ENCODE assay signal across 2 cellular contexts in the genomic region with DNA sequence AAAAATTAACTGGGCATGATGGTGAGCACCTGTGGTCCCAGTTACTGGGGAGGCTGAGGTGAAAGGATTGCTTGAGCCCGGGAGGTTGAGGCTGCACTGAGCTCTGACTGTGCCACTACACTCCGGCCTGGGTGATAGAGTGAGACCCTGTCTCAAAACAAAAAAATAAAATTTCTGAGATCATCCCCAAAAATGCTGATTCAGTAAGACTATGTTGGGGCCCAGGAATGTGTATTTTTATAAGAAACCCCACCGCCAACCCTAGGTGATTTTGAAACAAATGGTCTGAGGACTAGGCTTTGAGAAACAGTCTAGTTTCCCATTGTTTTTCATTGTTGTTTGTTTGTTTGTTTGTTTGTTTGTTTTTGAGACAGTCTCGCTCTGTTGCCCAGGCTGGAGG.
TF ChIP-seq lines count a peak whose summit lies in the region.

No MANE protein-coding gene starts in this region.

TF ChIP-seq in H1, 55 proteins besides CTCF, POLR2A, EP300 and RAD21:
- TF ChIP-seq MAFK (IDR thresholded peaks at IDR 0.05; ENCODE audit: low read depth, low read length) (0 out of 2 replicates have a peak, but pooled peaks have one; percentile 30), SRF (IDR thresholded peaks at IDR 0.05; ENCODE audit: low read depth, low read length) (no peak)

TF ChIP-seq in SK-N-SH treated with all-trans-retinoic acid at 6 μM for 48 hours, 23 proteins besides CTCF, POLR2A, EP300 and RAD21:
- TF ChIP-seq, protein P1, sequence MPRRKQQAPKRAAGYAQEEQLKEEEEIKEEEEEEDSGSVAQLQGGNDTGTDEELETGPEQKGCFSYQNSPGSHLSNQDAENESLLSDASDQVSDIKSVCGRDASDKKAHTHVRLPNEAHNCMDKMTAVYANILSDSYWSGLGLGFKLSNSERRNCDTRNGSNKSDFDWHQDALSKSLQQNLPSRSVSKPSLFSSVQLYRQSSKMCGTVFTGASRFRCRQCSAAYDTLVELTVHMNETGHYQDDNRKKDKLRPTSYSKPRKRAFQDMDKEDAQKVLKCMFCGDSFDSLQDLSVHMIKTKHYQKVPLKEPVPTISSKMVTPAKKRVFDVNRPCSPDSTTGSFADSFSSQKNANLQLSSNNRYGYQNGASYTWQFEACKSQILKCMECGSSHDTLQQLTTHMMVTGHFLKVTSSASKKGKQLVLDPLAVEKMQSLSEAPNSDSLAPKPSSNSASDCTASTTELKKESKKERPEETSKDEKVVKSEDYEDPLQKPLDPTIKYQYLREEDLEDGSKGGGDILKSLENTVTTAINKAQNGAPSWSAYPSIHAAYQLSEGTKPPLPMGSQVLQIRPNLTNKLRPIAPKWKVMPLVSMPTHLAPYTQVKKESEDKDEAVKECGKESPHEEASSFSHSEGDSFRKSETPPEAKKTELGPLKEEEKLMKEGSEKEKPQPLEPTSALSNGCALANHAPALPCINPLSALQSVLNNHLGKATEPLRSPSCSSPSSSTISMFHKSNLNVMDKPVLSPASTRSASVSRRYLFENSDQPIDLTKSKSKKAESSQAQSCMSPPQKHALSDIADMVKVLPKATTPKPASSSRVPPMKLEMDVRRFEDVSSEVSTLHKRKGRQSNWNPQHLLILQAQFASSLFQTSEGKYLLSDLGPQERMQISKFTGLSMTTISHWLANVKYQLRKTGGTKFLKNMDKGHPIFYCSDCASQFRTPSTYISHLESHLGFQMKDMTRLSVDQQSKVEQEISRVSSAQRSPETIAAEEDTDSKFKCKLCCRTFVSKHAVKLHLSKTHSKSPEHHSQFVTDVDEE (CRISPR knock-in tag; IDR thresholded peaks at IDR 0.05), result no peak
- TF ChIP-seq ESRRG (CRISPR knock-in tag; IDR thresholded peaks at IDR 0.05) (no peak), RARB (CRISPR knock-in tag; IDR thresholded peaks at IDR 0.05) (no peak), ZC3H10 (CRISPR knock-in tag; IDR thresholded peaks at IDR 0.05) (no peak), ISL1 (CRISPR knock-in tag; IDR thresholded peaks at IDR 0.05) (no peak), ZFP30 (CRISPR knock-in tag; IDR thresholded peaks at IDR 0.05) (no peak), ZNF565 (CRISPR knock-in tag; conservative IDR thresholded peaks at IDR 0.05; ENCODE audit: low read depth) (no peak), BACH2 (CRISPR knock-in tag; IDR thresholded peaks at IDR 0.05; ENCODE audit: borderline replicate concordance) (no peak), TOX (CRISPR knock-in tag; IDR thresholded peaks at IDR 0.05; ENCODE audit: borderline replicate concordance) (no peak), PPARA (CRISPR knock-in tag; IDR thresholded peaks at IDR 0.05; ENCODE audit: borderline replicate concordance) (no peak)
- TF ChIP-seq, protein P2, sequence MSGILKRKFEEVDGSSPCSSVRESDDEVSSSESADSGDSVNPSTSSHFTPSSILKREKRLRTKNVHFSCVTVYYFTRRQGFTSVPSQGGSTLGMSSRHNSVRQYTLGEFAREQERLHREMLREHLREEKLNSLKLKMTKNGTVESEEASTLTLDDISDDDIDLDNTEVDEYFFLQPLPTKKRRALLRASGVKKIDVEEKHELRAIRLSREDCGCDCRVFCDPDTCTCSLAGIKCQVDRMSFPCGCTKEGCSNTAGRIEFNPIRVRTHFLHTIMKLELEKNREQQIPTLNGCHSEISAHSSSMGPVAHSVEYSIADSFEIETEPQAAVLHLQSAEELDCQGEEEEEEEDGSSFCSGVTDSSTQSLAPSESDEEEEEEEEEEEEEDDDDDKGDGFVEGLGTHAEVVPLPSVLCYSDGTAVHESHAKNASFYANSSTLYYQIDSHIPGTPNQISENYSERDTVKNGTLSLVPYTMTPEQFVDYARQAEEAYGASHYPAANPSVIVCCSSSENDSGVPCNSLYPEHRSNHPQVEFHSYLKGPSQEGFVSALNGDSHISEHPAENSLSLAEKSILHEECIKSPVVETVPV (CRISPR knock-in tag; IDR thresholded peaks at IDR 0.05), result no peak
- TF ChIP-seq, protein P3, sequence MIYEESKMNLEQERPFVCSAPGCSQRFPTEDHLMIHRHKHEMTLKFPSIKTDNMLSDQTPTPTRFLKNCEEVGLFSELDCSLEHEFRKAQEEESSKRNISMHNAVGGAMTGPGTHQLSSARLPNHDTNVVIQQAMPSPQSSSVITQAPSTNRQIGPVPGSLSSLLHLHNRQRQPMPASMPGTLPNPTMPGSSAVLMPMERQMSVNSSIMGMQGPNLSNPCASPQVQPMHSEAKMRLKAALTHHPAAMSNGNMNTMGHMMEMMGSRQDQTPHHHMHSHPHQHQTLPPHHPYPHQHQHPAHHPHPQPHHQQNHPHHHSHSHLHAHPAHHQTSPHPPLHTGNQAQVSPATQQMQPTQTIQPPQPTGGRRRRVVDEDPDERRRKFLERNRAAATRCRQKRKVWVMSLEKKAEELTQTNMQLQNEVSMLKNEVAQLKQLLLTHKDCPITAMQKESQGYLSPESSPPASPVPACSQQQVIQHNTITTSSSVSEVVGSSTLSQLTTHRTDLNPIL (CRISPR knock-in tag; IDR thresholded peaks at IDR 0.05; ENCODE audit: low read depth), result no peak
- TF ChIP-seq, protein P4, sequence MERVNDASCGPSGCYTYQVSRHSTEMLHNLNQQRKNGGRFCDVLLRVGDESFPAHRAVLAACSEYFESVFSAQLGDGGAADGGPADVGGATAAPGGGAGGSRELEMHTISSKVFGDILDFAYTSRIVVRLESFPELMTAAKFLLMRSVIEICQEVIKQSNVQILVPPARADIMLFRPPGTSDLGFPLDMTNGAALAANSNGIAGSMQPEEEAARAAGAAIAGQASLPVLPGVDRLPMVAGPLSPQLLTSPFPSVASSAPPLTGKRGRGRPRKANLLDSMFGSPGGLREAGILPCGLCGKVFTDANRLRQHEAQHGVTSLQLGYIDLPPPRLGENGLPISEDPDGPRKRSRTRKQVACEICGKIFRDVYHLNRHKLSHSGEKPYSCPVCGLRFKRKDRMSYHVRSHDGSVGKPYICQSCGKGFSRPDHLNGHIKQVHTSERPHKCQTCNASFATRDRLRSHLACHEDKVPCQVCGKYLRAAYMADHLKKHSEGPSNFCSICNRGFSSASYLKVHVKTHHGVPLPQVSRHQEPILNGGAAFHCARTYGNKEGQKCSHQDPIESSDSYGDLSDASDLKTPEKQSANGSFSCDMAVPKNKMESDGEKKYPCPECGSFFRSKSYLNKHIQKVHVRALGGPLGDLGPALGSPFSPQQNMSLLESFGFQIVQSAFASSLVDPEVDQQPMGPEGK (CRISPR knock-in tag; IDR thresholded peaks at IDR 0.05; ENCODE audit: borderline replicate concordance), result no peak
